Comparison of ENCODE assay signal across 16 cellular contexts in genomic region chr1:72442251-72442650, GRCh38.
"Had no signal": no experiment of that assay in that cellular context is flagged by ENCODE, and none has a peak within 500 bp of the region (broad histone marks: within the 10 kb centered on the region; RNA-seq: fewer than 3 reads in every experiment).

No MANE protein-coding gene starts in this region.

- H3K27me3 Mint-ChIP-seq: activated CD8-positive, alpha-beta T cell treated with anti-CD3 and anti-CD28 coated beads for 36 hours; activated naive CD4-positive, alpha-beta T cell treated with anti-CD3 and anti-CD28 coated beads, Interleukin-2, amount 50 U/mL, for 24 hours; natural killer cell treated with Interleukin-12 subunit alpha and Interleukin-12 subunit beta and Interleukin-15 and Interleukin-18, amount 100 ng/mL, for 72 hours had no signal

- H3K4me3 Mint-ChIP-seq: activated CD8-positive, alpha-beta T cell treated with anti-CD3 and anti-CD28 coated beads for 36 hours; activated naive CD4-positive, alpha-beta T cell treated with anti-CD3 and anti-CD28 coated beads, Interleukin-2, amount 50 U/mL, for 24 hours; natural killer cell treated with Interleukin-12 subunit alpha and Interleukin-12 subunit beta and Interleukin-15 and Interleukin-18, amount 100 ng/mL, for 72 hours; T-helper 1 cell treated with Interleukin-12 subunit alpha and Interleukin-12 subunit beta and Interleukin-4 antibody, amounts not matched to agents 30 μg/mL and 1 μg/mL, for 36 hours; WTC11 had no signal

- DNase-seq: activated CD4-positive, alpha-beta T cell treated with anti-CD3 and anti-CD28 coated beads for 48 hours; activated CD8-positive, alpha-beta T cell treated with anti-CD3 and anti-CD28 coated beads for 36 hours; activated effector memory CD4-positive, alpha-beta T cell treated with anti-CD3 and anti-CD28 coated beads, Interleukin-2, amount 50 U/mL, for 16 hours; activated T-cell treated with anti-CD3 and anti-CD28 coated beads, Interleukin-2, amount 50 U/mL, for 48 hours; amniotic stem cell; brain microvascular endothelial cell; effector CD8-positive, alpha-beta T cell; mesendoderm; right cardiac atrium; spleen had no signal

- H3K27me3 ChIP-seq: brain microvascular endothelial cell, gastroesophageal sphincter, hepatocyte, spleen had no signal

- H3K36me3 ChIP-seq: brain microvascular endothelial cell, gastroesophageal sphincter, spleen had no signal

- H2AFZ ChIP-seq: hepatocyte had no signal

- H3K27ac ChIP-seq: brain microvascular endothelial cell, gastroesophageal sphincter, hepatocyte, spleen had no signal

- H3K4me1 Mint-ChIP-seq: activated naive CD4-positive, alpha-beta T cell treated with anti-CD3 and anti-CD28 coated beads, Interleukin-2, amount 50 U/mL, for 24 hours had no signal

- H3K36me3 Mint-ChIP-seq: activated naive CD4-positive, alpha-beta T cell treated with anti-CD3 and anti-CD28 coated beads, Interleukin-2, amount 50 U/mL, for 24 hours; WTC11 had no signal

- H3K9me3 Mint-ChIP-seq: activated CD8-positive, alpha-beta T cell treated with anti-CD3 and anti-CD28 coated beads for 36 hours; activated naive CD4-positive, alpha-beta T cell treated with anti-CD3 and anti-CD28 coated beads, Interleukin-2, amount 50 U/mL, for 24 hours; WTC11 had no signal

- H3K4me1 ChIP-seq: gastroesophageal sphincter, spleen had no signal

- H3K4me3 ChIP-seq: gastroesophageal sphincter, hepatocyte, spleen had no signal

- H3K79me2 ChIP-seq: hepatocyte had no signal

- ATAC-seq: activated CD8-positive, alpha-beta T cell treated with anti-CD3 and anti-CD28 coated beads for 36 hours; gastroesophageal sphincter; natural killer cell treated with Interleukin-12 subunit alpha and Interleukin-12 subunit beta and Interleukin-15 and Interleukin-18, amount 100 ng/mL, for 72 hours; right cardiac atrium; WTC11 had no signal

- H3K9me3 ChIP-seq: gastroesophageal sphincter had no signal

- H3K4me2 ChIP-seq: hepatocyte had no signal

- H3K27ac Mint-ChIP-seq: activated CD8-positive, alpha-beta T cell treated with anti-CD3 and anti-CD28 coated beads for 36 hours; activated naive CD4-positive, alpha-beta T cell treated with anti-CD3 and anti-CD28 coated beads, Interleukin-2, amount 50 U/mL, for 24 hours; natural killer cell treated with Interleukin-12 subunit alpha and Interleukin-12 subunit beta and Interleukin-15 and Interleukin-18, amount 100 ng/mL, for 72 hours; T-helper 1 cell treated with Interleukin-12 subunit alpha and Interleukin-12 subunit beta and Interleukin-4 antibody, amounts not matched to agents 30 μg/mL and 1 μg/mL, for 36 hours; WTC11 had no signal
